In the genomic region with DNA sequence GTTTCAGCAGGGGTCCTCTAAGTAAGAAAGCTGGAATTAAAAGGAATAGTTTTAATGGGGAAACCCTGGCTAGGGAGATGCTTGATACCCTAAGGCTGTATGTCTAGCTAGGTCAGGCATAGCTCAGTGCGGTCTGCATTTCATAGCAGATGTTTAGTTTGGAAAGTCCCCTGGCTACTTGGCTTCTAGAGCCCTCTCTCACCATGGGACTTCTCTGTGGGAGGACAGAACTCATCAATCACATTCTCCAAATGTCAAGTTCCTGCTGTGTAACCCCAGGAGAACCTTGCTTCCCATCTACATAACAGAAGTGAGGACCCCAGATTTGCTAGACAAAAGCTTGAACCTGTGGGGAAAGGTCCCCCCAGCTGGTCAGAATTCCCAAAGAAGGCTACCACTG, we compare ENCODE assay signal across 1 cellular context.
A peak's percentile ranks its signal among the peaks of the same experiment; 100 is the strongest.
TF ChIP-seq lines count a peak whose summit lies in the region.

No MANE protein-coding gene starts in this region.

TF ChIP-seq in WTC11, 78 proteins besides CTCF, POLR2A, EP300 and RAD21 (continued from another document):
- TF ChIP-seq E2F4 (CRISPR knock-in tag; IDR thresholded peaks at IDR 0.05; ENCODE audit: borderline replicate concordance, low read depth) (no peak), NFATC4 (CRISPR knock-in tag; IDR thresholded peaks at IDR 0.05) (no peak), ZNF219 (CRISPR knock-in tag; IDR thresholded peaks at IDR 0.05; ENCODE audit: borderline replicate concordance) (no peak), SMAD3 (CRISPR knock-in tag; IDR thresholded peaks at IDR 0.05; ENCODE audit: borderline replicate concordance) (no peak), NR3C1 (CRISPR knock-in tag; conservative IDR thresholded peaks at IDR 0.05; ENCODE audit: low read depth) (no peak), ESRRA (CRISPR knock-in tag; IDR thresholded peaks at IDR 0.05; ENCODE audit: borderline replicate concordance) (no peak), ZNF423 (CRISPR knock-in tag; IDR thresholded peaks at IDR 0.05) (peak; percentile 99), E2F1 (CRISPR knock-in tag; IDR thresholded peaks at IDR 0.05) (no peak), SP1 (CRISPR knock-in tag; conservative IDR thresholded peaks at IDR 0.05) (peak; percentile 40; the same call in 1 of the 2 replicates), SMAD4 (CRISPR knock-in tag; IDR thresholded peaks at IDR 0.05) (no peak), IRF1 (CRISPR knock-in tag; IDR thresholded peaks at IDR 0.05) (no peak)
- TF ChIP-seq, protein P1, sequence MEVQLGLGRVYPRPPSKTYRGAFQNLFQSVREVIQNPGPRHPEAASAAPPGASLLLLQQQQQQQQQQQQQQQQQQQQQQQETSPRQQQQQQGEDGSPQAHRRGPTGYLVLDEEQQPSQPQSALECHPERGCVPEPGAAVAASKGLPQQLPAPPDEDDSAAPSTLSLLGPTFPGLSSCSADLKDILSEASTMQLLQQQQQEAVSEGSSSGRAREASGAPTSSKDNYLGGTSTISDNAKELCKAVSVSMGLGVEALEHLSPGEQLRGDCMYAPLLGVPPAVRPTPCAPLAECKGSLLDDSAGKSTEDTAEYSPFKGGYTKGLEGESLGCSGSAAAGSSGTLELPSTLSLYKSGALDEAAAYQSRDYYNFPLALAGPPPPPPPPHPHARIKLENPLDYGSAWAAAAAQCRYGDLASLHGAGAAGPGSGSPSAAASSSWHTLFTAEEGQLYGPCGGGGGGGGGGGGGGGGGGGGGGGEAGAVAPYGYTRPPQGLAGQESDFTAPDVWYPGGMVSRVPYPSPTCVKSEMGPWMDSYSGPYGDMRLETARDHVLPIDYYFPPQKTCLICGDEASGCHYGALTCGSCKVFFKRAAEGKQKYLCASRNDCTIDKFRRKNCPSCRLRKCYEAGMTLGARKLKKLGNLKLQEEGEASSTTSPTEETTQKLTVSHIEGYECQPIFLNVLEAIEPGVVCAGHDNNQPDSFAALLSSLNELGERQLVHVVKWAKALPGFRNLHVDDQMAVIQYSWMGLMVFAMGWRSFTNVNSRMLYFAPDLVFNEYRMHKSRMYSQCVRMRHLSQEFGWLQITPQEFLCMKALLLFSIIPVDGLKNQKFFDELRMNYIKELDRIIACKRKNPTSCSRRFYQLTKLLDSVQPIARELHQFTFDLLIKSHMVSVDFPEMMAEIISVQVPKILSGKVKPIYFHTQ (CRISPR knock-in tag; IDR thresholded peaks at IDR 0.05) = no peak
